Comparison of ENCODE assay signal across 8 cellular contexts in the genomic region with DNA sequence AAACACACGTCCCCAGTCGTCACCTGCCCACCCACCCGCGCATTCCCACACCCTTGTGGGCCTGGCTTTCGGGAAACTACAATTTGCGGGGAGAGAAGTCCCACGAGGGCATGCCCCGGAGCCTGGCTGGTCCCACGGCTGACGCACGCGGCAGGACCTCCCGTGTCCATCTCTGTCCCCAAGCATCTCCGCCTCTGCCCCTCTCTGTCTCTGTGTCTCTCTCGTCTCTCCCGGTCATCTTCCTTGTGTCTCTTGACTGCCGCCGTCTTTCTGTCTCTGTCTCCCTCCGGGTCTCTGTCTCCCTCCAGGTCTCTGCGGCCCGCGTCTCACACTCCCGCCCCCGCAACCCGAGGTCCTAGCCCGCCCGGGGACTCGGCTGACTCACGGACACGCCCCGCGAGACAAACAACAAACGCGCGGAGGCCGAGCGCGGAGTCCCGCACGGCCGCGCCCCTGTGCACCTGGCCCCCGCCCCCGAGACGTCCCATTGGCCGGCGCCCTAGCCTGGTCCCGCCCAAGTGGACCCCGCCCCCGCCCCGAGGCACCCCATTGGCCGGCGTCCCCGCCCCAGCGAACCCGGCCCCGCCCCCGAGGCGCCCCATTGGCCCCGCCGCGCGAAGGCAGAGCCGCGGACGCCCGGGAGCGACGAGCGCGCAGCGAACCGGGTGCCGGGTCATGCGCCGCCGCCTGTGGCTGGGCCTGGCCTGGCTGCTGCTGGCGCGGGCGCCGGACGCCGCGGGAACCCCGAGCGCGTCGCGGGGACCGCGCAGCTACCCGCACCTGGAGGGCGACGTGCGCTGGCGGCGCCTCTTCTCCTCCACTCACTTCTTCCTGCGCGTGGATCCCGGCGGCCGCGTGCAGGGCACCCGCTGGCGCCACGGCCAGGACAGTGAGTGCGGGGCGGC.
DNase-seq lines count a peak whose midpoint lies in the region; ATAC-seq lines count a peak whose summit lies in the region.

Gene FGF22, plus strand, starts transcription at position 629 of the 905 bp plus-strand sequence. Its CDS starts 47 bp downstream, at position 676.

- H3K27ac ChIP-seq in caudate nucleus (ENCODE audit: low read depth, low read length) = peak within 1 kb of the TSS; percentile 40

- peak; percentile 61 for ATAC-seq in HG02588 (IDR thresholded peaks at IDR 0.05; ENCODE audit: unreplicated experiment)
- ATAC-seq in GM21825 (IDR thresholded peaks at IDR 0.05; ENCODE audit: unreplicated experiment) = no peak

- DNase-seq in DMS79 (lab: John Stamatoyannopoulos, UW) (peak; percentile 52), NCI-H2107 treated with DMSO at 0.1 percent for 48 hours (lab: John Stamatoyannopoulos, UW; ENCODE audit: unreplicated experiment) (peak; percentile 31), caudate nucleus (lab: John Stamatoyannopoulos, UW) (peak in 60 of 61 donors; percentile 20 to 95 (median 88)), iris pigment epithelial cell (ENCODE audit: low read depth) (peak; percentile 87), smooth muscle cell of the brain vasculature (ENCODE audit: low read depth, low spot score) (peak; percentile 40)
- DNase-seq in activated CD4-positive, CD25-positive, alpha-beta regulatory T cell treated with anti-CD3 and anti-CD28 coated beads, Interleukin-2, amount 50 U/mL, for 16 hours (ENCODE audit: low read depth, low spot score) = peak; percentile 93

Comparison
In these comparisons a context has a peak if more than half of its experiments do, and no peak if none do; other contexts are left out.
1. DNase-seq: peak in every context shown above with its lines; median percentile 93 in activated CD4-positive, CD25-positive, alpha-beta regulatory T cell treated with anti-CD3 and anti-CD28 coated beads, Interleukin-2, amount 50 U/mL, for 16 hours; 88 in caudate nucleus; 87 in iris pigment epithelial cell; 52 in DMS79; 40 in smooth muscle cell of the brain vasculature; 31 in NCI-H2107 treated with DMSO at 0.1 percent for 48 hours.